Comparison of ENCODE assay signal across 8 cellular contexts in the genomic region with DNA sequence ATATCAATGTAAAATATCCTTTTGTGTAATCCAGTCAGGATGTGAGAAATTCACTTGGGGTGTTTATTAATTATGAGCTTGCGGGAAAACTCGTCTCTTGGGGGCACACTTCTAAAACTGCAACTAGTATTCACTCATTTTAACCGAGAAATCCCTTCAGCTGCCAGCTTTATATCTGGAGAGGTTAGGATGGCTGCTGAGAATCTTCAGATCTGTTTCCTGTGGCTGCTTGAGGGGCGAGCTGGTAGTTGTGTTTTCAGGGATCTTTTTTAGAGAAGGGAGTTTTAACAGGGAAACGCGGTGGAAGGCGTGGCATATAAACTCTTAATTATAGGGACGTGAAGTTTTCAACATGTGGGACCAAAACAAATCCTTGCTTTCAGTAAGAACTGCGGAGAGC. TPM values are rescaled to one million over a fixed set of nuclear protein-coding genes. Genes with fewer than 3 reads are reported as not detected.
DNase-seq lines count a peak whose midpoint lies in the region; ATAC-seq, FAIRE-seq and TF ChIP-seq lines count a peak whose summit lies in the region.

No MANE protein-coding gene starts in this region.

- 12% methylated on average over 9 of the region's 9 CpGs for WGBS in GM12878 (ENCODE audit: insufficient coverage, insufficient replicate concordance, low lambda C conversion rate, missing lambda C conversion rate)
- WGBS in liver, result 1% methylated on average over 9 of the region's 9 CpGs
- WGBS in testis, 2 donors, result 1% methylated on average over 9 of the region's 9 CpGs

- H3K36me3 Mint-ChIP-seq in IgD-negative memory B cell, result peaks cover 2% of the 10 kb centered on the region

- TF ChIP-seq POLR2A in GM12878 (IDR thresholded peaks at IDR 0.05; ENCODE audit: low read depth, low read length) (no peak), testis (IDR thresholded peaks at IDR 0.05) (no peak)

- no peak for FAIRE-seq in GM12878 (lab: Jason Lieb, UNC)

- peak overlapping the region; percentile 13 for H2AFZ ChIP-seq in GM12878 (ENCODE audit: control insufficient read depth, low read depth, low read length)

- peaks cover 22% of the 10 kb centered on the region for H3K79me2 ChIP-seq in GM12878 (ENCODE audit: control insufficient read depth, insufficient read depth, low read length)

- H3K27ac Mint-ChIP-seq in IgD-negative memory B cell, result no peak overlapping the region

- peaks cover 9% of the 10 kb centered on the region for H3K27me3 Mint-ChIP-seq in IgD-negative memory B cell

- DNase-seq in BJ (ENCODE audit: low read depth) (no peak), GM12878 (ENCODE audit: low read depth, low spot score) (no peak), testis (peak; percentile 49), NCI-H1092 (lab: John Stamatoyannopoulos, UW) (no peak), NCI-H226 (no peak)

- H3K4me2 ChIP-seq in GM12878 (ENCODE audit: control insufficient read depth, insufficient read depth), result peak overlapping the region; percentile 80

- no peaks in the 10 kb centered on the region for H3K36me3 ChIP-seq in BJ (ENCODE audit: control insufficient read depth, insufficient read depth, low read length)
- H3K36me3 ChIP-seq in GM12878 (ENCODE audit: control insufficient read depth in 2 of 2, insufficient read depth in 2 of 2, low read length in 1 of 2), result no peaks in the 10 kb centered on the region
- H3K36me3 ChIP-seq in liver (ENCODE audit: control insufficient read depth in 4 of 4, insufficient read depth in 3 of 4, low read depth in 1 of 4, low read length in 3 of 4), result no peaks in the 10 kb centered on the region
- no peaks in the 10 kb centered on the region for H3K36me3 ChIP-seq in testis (ENCODE audit: low read depth, missing control alignments)

- no peaks in the 10 kb centered on the region; the same call in 2 of the 3 replicates for H3K9me3 ChIP-seq in GM12878 (replicated peaks; ENCODE audit: control insufficient read depth, insufficient read depth, low read length)
- H3K9me3 ChIP-seq in liver (ENCODE audit: control insufficient read depth in 4 of 4, low read length in 3 of 4), result no peaks in the 10 kb centered on the region
- H3K9me3 ChIP-seq in testis, result no peaks in the 10 kb centered on the region

- POLR2A ChIA-PET in BJ (lab: Charles Lee), result interaction anchor here (0.6 to 1.5 kb wide), 2 partner anchors 11 to 219 kb away, joined by 3 to 4 read pairs; no protein-coding TSS in a partner anchor
- POLR2A ChIA-PET in GM12878 (lab: Charles Lee), result interaction anchor here (2.0 kb wide), 1 partner anchor 21 kb away, joined by 4 read pairs; no protein-coding TSS in a partner anchor

- 0 out of 2 replicates have a peak overlapping the region, but pooled peaks have one; percentile 15 for H3K27ac ChIP-seq in GM12878 (ENCODE audit: control insufficient read depth, insufficient read depth)
- H3K27ac ChIP-seq in liver (ENCODE audit: low read depth in 1 of 2, low read length in 2 of 2), result peak overlapping the region; percentile 94 to 98
- peak overlapping the region; percentile 87 to 90 for H3K27ac ChIP-seq in testis

- peak overlapping the region; percentile 88 for H3K4me3 ChIP-seq in BJ (ENCODE audit: low read depth, low read length)
- H3K4me3 ChIP-seq in GM12878, result peak overlapping the region; percentile 73
- peak overlapping the region; percentile 54 to 89 (median 75) for H3K4me3 ChIP-seq in liver (ENCODE audit: low read depth in 1 of 3, low read length in 3 of 3)
- H3K4me3 ChIP-seq in testis, result peak overlapping the region; percentile 66 to 82

- BruUV-seq in GM12878 (replicated peaks; lab: Mats Ljungman, UMichigan), result TSS peak; percentile 66

- no peaks in the 10 kb centered on the region for H4K20me1 ChIP-seq in GM12878 (ENCODE audit: control insufficient read depth, insufficient read depth)

- peaks cover 11 to 24% (median 16%) of the 10 kb centered on the region in 3 donors for H3K4me1 Mint-ChIP-seq in IgD-negative memory B cell

- TF ChIP-seq EP300 in GM12878 (IDR thresholded peaks at IDR 0.05; ENCODE audit: borderline replicate concordance in 1 of 2, control insufficient read depth in 1 of 2, low read depth in 2 of 2, low read length in 2 of 2), result no peak

- H3K4me3 Mint-ChIP-seq in IgD-negative memory B cell, result peak overlapping the region; percentile 97 to 100 (median 99)

- H3K27me3 ChIP-seq in BJ (ENCODE audit: control insufficient read depth, insufficient read depth, low read length), result no peaks in the 10 kb centered on the region
- no peaks in the 10 kb centered on the region for H3K27me3 ChIP-seq in GM12878 (replicated peaks in 1 of 2; ENCODE audit: control insufficient read depth in 2 of 2, insufficient read depth in 2 of 2, low read length in 1 of 2)
- no peaks in the 10 kb centered on the region for H3K27me3 ChIP-seq in liver (ENCODE audit: control insufficient read depth in 4 of 4, insufficient read depth in 4 of 4, low read length in 3 of 4)
- no peaks in the 10 kb centered on the region for H3K27me3 ChIP-seq in testis

- in situ Hi-C loops in GM12878 (cut with MboI), result no loop called here

- RAD21 ChIA-PET in GM12878 (lab: Charles Lee; ENCODE audit: unreplicated experiment), result interaction anchor here (1.0 kb wide), 1 partner anchor 10 kb away, joined by 4 read pairs; no protein-coding TSS in a partner anchor

- no peak for TF ChIP-seq RAD21 in GM12878 (IDR thresholded peaks at IDR 0.05; ENCODE audit: insufficient read depth, low read depth, low read length)
- TF ChIP-seq RAD21 in liver (IDR thresholded peaks at IDR 0.05), result no peak

- SMC1A ChIA-PET in GM12878 (lab: Charles Lee; ENCODE audit: uncharacterized antibody, unreplicated experiment), result interaction anchor here (0.8 to 1.3 kb wide), 3 partner anchors 9 to 13 kb away, joined by 4 to 11 read pairs (median 6); no protein-coding TSS in a partner anchor

- H3K9ac ChIP-seq in GM12878 (ENCODE audit: control insufficient read depth, insufficient read depth, low read length), result peak overlapping the region; percentile 69
- peak overlapping the region; percentile 82 to 92 for H3K9ac ChIP-seq in liver (ENCODE audit: low read depth in 1 of 2, low read length in 2 of 2)

- CTCF ChIA-PET in BJ (lab: Yijun Ruan, JAX) (interaction anchor here (0.6 to 2.5 kb wide), 13 partner anchors 16 to 128 kb away, joined by 3 to 14 read pairs (median 4); no protein-coding TSS in a partner anchor), GM12878 (lab: Yijun Ruan, JAX) (interaction anchor here (1.3 to 2.7 kb wide), 3 partner anchors 11 to 90 kb away, joined by 3 to 8 read pairs (median 4); no protein-coding TSS in a partner anchor)

- ATAC-seq in GM12878 (no peak), HG02571 (IDR thresholded peaks at IDR 0.05; ENCODE audit: unreplicated experiment) (no peak)

- H3K9me3 Mint-ChIP-seq in IgD-negative memory B cell, result no peaks in the 10 kb centered on the region

- H3K4me1 ChIP-seq in GM12878 (ENCODE audit: control insufficient read depth, insufficient read depth, low read length), result no peaks in the 10 kb centered on the region
- H3K4me1 ChIP-seq in liver (ENCODE audit: control insufficient read depth in 4 of 4, insufficient read depth in 4 of 4, low read length in 3 of 4), result peaks cover 5 to 29% (median 8%) of the 10 kb centered on the region in 4 donors
- H3K4me1 ChIP-seq in testis, result peaks cover 12% of the 10 kb centered on the region

- TF ChIP-seq CTCF in BJ (IDR thresholded peaks at IDR 0.05; ENCODE audit: insufficient read depth, low read depth, low read length) (no peak), GM12878 (IDR thresholded peaks at IDR 0.05 in 2 of 3, conservative IDR thresholded peaks at IDR 0.05 in 1 of 3; ENCODE audit: control insufficient read depth in 2 of 3, extremely low read depth in 1 of 3, insufficient read depth in 1 of 3, low read depth in 3 of 3, low read length in 3 of 3) (no peak), liver (IDR thresholded peaks at IDR 0.05; ENCODE audit: low read depth, low read length, missing input control) (no peak), testis (IDR thresholded peaks at IDR 0.05) (no peak)

- intact Hi-C loops in GM12878 (cut with micrococcal nuclease; ENCODE audit: unreplicated experiment) (loop anchor here (2.0 kb wide), 1 partner anchor 90 kb away; no protein-coding TSS in a partner anchor), testis (cut with DNase I; ENCODE audit: low total_unique reads) (no loop called here)

TF ChIP-seq in GM12878, 131 proteins besides CTCF, POLR2A, EP300 and RAD21 (continues in another document):
- no peak for TF ChIP-seq CBX5 (IDR thresholded peaks at IDR 0.05; ENCODE audit: low read depth)

TF ChIP-seq in liver, 16 proteins besides CTCF, POLR2A, EP300 and RAD21:
- TF ChIP-seq, protein P1, sequence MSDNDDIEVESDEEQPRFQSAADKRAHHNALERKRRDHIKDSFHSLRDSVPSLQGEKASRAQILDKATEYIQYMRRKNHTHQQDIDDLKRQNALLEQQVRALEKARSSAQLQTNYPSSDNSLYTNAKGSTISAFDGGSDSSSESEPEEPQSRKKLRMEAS (IDR thresholded peaks at IDR 0.05), result no peak
- TF ChIP-seq GABPA (IDR thresholded peaks at IDR 0.05 in 1 of 2, conservative IDR thresholded peaks at IDR 0.05 in 1 of 2), result no peak
- TF ChIP-seq, protein P2, sequence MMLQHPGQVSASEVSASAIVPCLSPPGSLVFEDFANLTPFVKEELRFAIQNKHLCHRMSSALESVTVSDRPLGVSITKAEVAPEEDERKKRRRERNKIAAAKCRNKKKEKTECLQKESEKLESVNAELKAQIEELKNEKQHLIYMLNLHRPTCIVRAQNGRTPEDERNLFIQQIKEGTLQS (IDR thresholded peaks at IDR 0.05), result no peak
- TF ChIP-seq FOXA2 (IDR thresholded peaks at IDR 0.05), result no peak

RNA-seq across cellular contexts. Expression of a gene that starts 0.8 kb away (rescaled TPM):
- polyA plus RNA-seq in BJ (2011; rRNA removed) (47.5 and 67.4 TPM in 2 replicates), IgD-negative memory B cell (2.2 TPM), GM12878 (2011; rRNA removed) (7.8 and 9.4 TPM in 2 replicates), GM12878 (2014; fragmentation: Illumina TruSeq; extraction: Trizol) (3.5 and 4.7 TPM in 2 replicates), GM12878 (2014; fragmentation: Nextera tagmentation; extraction: Ambion mirVana) (under 1 TPM; 0.47 to 0.55 TPM), GM12878 (2014; rRNA removed) (1.9 and 2.8 TPM in 2 replicates), GM12878 (2016; fragmentation: Nextera tagmentation; extraction: Ambion mirVana) (1 to 10 TPM; 4.7 to 6.8 TPM), liver (10 to 100 TPM; 12.3 to 22.5 TPM), testis (ENCODE audit: insufficient read depth, low read depth, low replicate concordance) (33.4 TPM)
- polyA minus RNA-seq in BJ (2011; rRNA and poly(A)+ RNA removed), result 83.0 and 93.0 TPM in 2 replicates
- total RNA-seq in GM12878 (2013; cell fraction: nucleolus; rRNA removed), result 239 and 251 TPM in 2 replicates
- total RNA-seq in GM12878 (2014; rRNA removed) (3.8 and 4.7 TPM in 2 replicates), GM12878 (2014; rRNA removed; fragmentation: Illumina TruSeq; extraction: Trizol) (2.6 and 3.8 TPM in 2 replicates), GM12878 (2021) (3.8 and 4.2 TPM in 2 replicates), liver (10 to 100 TPM; 10.5 to 65.8 TPM), testis (10 to 100 TPM; 75.3 to 87.8 TPM)
- 10.0 TPM for polyA plus RNA-seq in GM12878 (2011; ENCODE audit: low read depth)
- 3.5 and 3.6 TPM in 2 replicates for polyA plus RNA-seq in GM12878 (2011; cell fraction: cytosol; rRNA removed)
- polyA plus RNA-seq in GM12878 (2011; cell fraction: nucleus; rRNA removed), result 9.8 and 10.8 TPM in 2 replicates
- polyA plus RNA-seq in GM12878 (2012), result 11.3 and 22.7 TPM in 2 replicates
- 12.4 and 14.4 TPM in 2 replicates for polyA minus RNA-seq in GM12878 (2011; rRNA and poly(A)+ RNA removed)
- 3.6 TPM in 2 replicates for polyA minus RNA-seq in GM12878 (2011; cell fraction: cytosol; rRNA and poly(A)+ RNA removed)
- 10.6 and 12.5 TPM in 2 replicates for polyA minus RNA-seq in GM12878 (2011; cell fraction: nucleus; rRNA and poly(A)+ RNA removed)

Comparison
In these comparisons a context has a peak if more than half of its experiments do, and no peak if none do; other contexts are left out.
1. H3K27ac ChIP-seq: peak in every context shown above with its lines; median percentile 96 in liver; 88 in testis; 15 in GM12878.